Comparison of ENCODE assay signal across 8 cellular contexts in genomic region chr14:21102472-21103164, GRCh38. TPM values are rescaled to one million over a fixed set of nuclear protein-coding genes. Genes with fewer than 3 reads are reported as not detected.
DNase-seq lines count a peak whose midpoint lies in the region; ATAC-seq, FAIRE-seq and TF ChIP-seq lines count a peak whose summit lies in the region.

No MANE protein-coding gene starts in this region.

- BruUV-seq in K562 (replicated peaks; lab: Mats Ljungman, UMichigan) = no TSS peak

- ATAC-seq in CD4-positive, alpha-beta T cell (ENCODE audit: poor library complexity) = no peak
- ATAC-seq in K562 (peak; percentile 50), GM21737 (IDR thresholded peaks at IDR 0.05; ENCODE audit: unreplicated experiment) (no peak), HG02588 (IDR thresholded peaks at IDR 0.05; ENCODE audit: unreplicated experiment) (no peak)

- H3K4me1 Mint-ChIP-seq in CD4-positive, alpha-beta T cell (ENCODE audit: low read depth) = peaks cover 42% of the 10 kb centered on the region

- 0 out of 3 replicates have a peak, but pooled peaks cover 6% of the 10 kb centered on the region for H3K79me2 ChIP-seq in K562 (ENCODE audit: control insufficient read depth, insufficient read depth, low read length)

- no peaks in the 10 kb centered on the region for H3K36me3 Mint-ChIP-seq in CD4-positive, alpha-beta T cell (ENCODE audit: low read depth)

- H3K36me3 ChIP-seq in HUES6 (ENCODE audit: control insufficient read depth, insufficient read depth, low read length) = no peaks in the 10 kb centered on the region
- H3K36me3 ChIP-seq in K562 (ENCODE audit: control insufficient read depth, insufficient read depth, low read length) = no peaks in the 10 kb centered on the region
- no peaks in the 10 kb centered on the region for H3K36me3 ChIP-seq in mucosa of rectum (ENCODE audit: control insufficient read depth in 2 of 2, insufficient read depth in 2 of 2, low read length in 2 of 2)

- no peak for TF ChIP-seq EP300 in K562 (IDR thresholded peaks at IDR 0.05; ENCODE audit: low read length)

- 0% methylated on average over 3 of the region's 3 CpGs for WGBS in K562 (ENCODE audit: insufficient coverage, low coverage, missing lambda C conversion rate)

- peak overlapping the region; percentile 87 for H3K4me2 ChIP-seq in K562 (ENCODE audit: insufficient read depth, low read length)

- H3K4me3 ChIP-seq in HUES6 (ENCODE audit: low read depth, low read length) (peak overlapping the region; percentile 86), K562 (peak overlapping the region; percentile 42), mucosa of rectum (ENCODE audit: low read length in 2 of 2) (peak overlapping the region; percentile 82 to 85)

- H3K9ac ChIP-seq in HUES6 (ENCODE audit: low read length) (peak overlapping the region; percentile 99), K562 (ENCODE audit: insufficient read depth in 1 of 2, low read depth in 2 of 2, low read length in 2 of 2) (peak overlapping the region; percentile 86 to 92), mucosa of rectum (ENCODE audit: low read depth in 1 of 2, low read length in 2 of 2) (peak overlapping the region; percentile 9 to 90)

- intact Hi-C loops in CD4-positive, alpha-beta T cell (cut with DNase I, micrococcal nuclease) = loop anchor here (2.0 to 10.0 kb wide), 4 partner anchors 112 to 408 kb away; partner anchors contain the start of gene HNRNPC (in 1 of the 2)
- intact Hi-C loops in K562 (cut with micrococcal nuclease) = no loop called here

- peak overlapping the region; percentile 86 for H3K4me3 Mint-ChIP-seq in CD4-positive, alpha-beta T cell

- no peak for DNase-seq in CD4-positive, alpha-beta T cell
- DNase-seq in K562 (ENCODE audit: extremely low read depth in 1 of 4, low spot score in 3 of 4) (peak; percentile 31 to 79 (median 47)), SIG-M5 treated with dmso at 0.1 percent for 504 hours (lab: John Stamatoyannopoulos, UW; ENCODE audit: unreplicated experiment) (no peak), NCI-H187 treated with DMSO at 0.1 percent for 48 hours (lab: John Stamatoyannopoulos, UW) (no peak)

- H3K27ac Mint-ChIP-seq in CD4-positive, alpha-beta T cell = peak overlapping the region; percentile 85

- H3K27me3 ChIP-seq in CD4-positive, alpha-beta T cell (ENCODE audit: control insufficient read depth, insufficient read depth, low read length) = no peaks in the 10 kb centered on the region
- H3K27me3 ChIP-seq in HUES6 (ENCODE audit: control insufficient read depth, insufficient read depth, low read length) = no peaks in the 10 kb centered on the region
- H3K27me3 ChIP-seq in K562 (ENCODE audit: control insufficient read depth in 2 of 2, insufficient read depth in 2 of 2, low read length in 2 of 2) = no peaks in the 10 kb centered on the region
- no peaks in the 10 kb centered on the region for H3K27me3 ChIP-seq in mucosa of rectum (ENCODE audit: control insufficient read depth in 2 of 2, insufficient read depth in 2 of 2, low read length in 2 of 2)

- peak in 1 of 2 experiments; percentile 21; a peak in 1 of 4 replicates for TF ChIP-seq RAD21 in K562 (CRISPR knock-in tag; conservative IDR thresholded peaks at IDR 0.05 in 1 of 2, IDR thresholded peaks at IDR 0.05 in 1 of 2)

- POLR2A ChIA-PET in CD4-positive, alpha-beta T cell (lab: Charles Lee) = interaction anchor here (0.6 to 3.4 kb wide), 8 partner anchors 9 to 88 kb away, joined by 3 to 52 read pairs (median 18); partner anchors contain the start of gene ARHGEF40
- POLR2A ChIA-PET in K562 (lab: Yijun Ruan, JAX) = interaction anchor here (1.5 kb wide), 1 partner anchor 32 kb away, joined by 4 read pairs; the partner anchor contains the start of gene ARHGEF40

- in situ Hi-C loops in K562 (cut with MboI) = no loop called here

- no peak for TF ChIP-seq CTCF in CD4-positive, alpha-beta T cell (IDR thresholded peaks at IDR 0.05)
- peak in 1 of 3 experiments; percentile 29; a peak in 2 of 6 replicates for TF ChIP-seq CTCF in K562 (IDR thresholded peaks at IDR 0.05 in 2 of 3, conservative IDR thresholded peaks at IDR 0.05 in 1 of 3; ENCODE audit: insufficient read depth in 2 of 3, low read depth in 1 of 3, low read length in 3 of 3)

- no peaks in the 10 kb centered on the region for H3K27me3 Mint-ChIP-seq in CD4-positive, alpha-beta T cell

- no peaks in the 10 kb centered on the region for H3K9me3 Mint-ChIP-seq in CD4-positive, alpha-beta T cell

- no peak for TF ChIP-seq POLR2A in K562 (conservative IDR thresholded peaks at IDR 0.05)

- H3K9me3 ChIP-seq in CD4-positive, alpha-beta T cell (ENCODE audit: control insufficient read depth, low read length) = no peaks in the 10 kb centered on the region
- H3K9me3 ChIP-seq in HUES6 (ENCODE audit: control insufficient read depth, insufficient read depth, low read depth, low read length) (no peaks in the 10 kb centered on the region), K562 (replicated peaks; ENCODE audit: control insufficient read depth, insufficient read depth, low read depth, low read length) (no peaks in the 10 kb centered on the region), mucosa of rectum (ENCODE audit: control insufficient read depth in 2 of 2, low read length in 2 of 2) (no peaks in the 10 kb centered on the region)

- CTCF ChIA-PET in CD4-positive, alpha-beta T cell (lab: Charles Lee) = interaction anchor here (0.7 to 6.8 kb wide), 14 partner anchors 8 to 142 kb away, joined by 3 to 116 read pairs (median 10); partner anchors contain the start of genes ARHGEF40 and NDRG2
- CTCF ChIA-PET in K562 (lab: Yijun Ruan, JAX; ENCODE audit: low intra/inter-chr PET ratio) = no interaction called here

- no peaks in the 10 kb centered on the region for H3K9me1 ChIP-seq in K562 (ENCODE audit: control insufficient read depth, insufficient read depth, low read length)

- H3K4me1 ChIP-seq in HUES6 (ENCODE audit: control insufficient read depth, insufficient read depth, low read length) = peaks cover 46% of the 10 kb centered on the region
- H3K4me1 ChIP-seq in K562 (replicated peaks in 1 of 2; ENCODE audit: control insufficient read depth in 2 of 2, insufficient read depth in 2 of 2, low read length in 2 of 2) = peaks cover 44 to 60% of the 10 kb centered on the region in 2 experiments
- H3K4me1 ChIP-seq in mucosa of rectum (ENCODE audit: control insufficient read depth in 2 of 2, insufficient read depth in 2 of 2, low read length in 2 of 2) = peaks cover 53 to 68% of the 10 kb centered on the region in 2 donors

- peak; percentile 73 for FAIRE-seq in K562 (lab: Jason Lieb, UNC)

- H4K20me1 ChIP-seq in K562 (replicated peaks; ENCODE audit: control insufficient read depth, insufficient read depth, low read length) = no peaks in the 10 kb centered on the region

- H2AFZ ChIP-seq in K562 (ENCODE audit: low read depth, low read length) = peak overlapping the region; percentile 83

- no peak overlapping the region for H3K27ac ChIP-seq in CD4-positive, alpha-beta T cell (ENCODE audit: low read depth, low read length)
- H3K27ac ChIP-seq in HUES6 (ENCODE audit: low read depth, low read length) (no peak overlapping the region), K562 (ENCODE audit: extremely low read depth, low read depth, low read length) (peak overlapping the region; percentile 96), mucosa of rectum (ENCODE audit: low read depth in 2 of 2, low read length in 2 of 2) (peak overlapping the region; percentile 97 to 99)

RNA-seq across cellular contexts. Expression of gene TMEM253, which starts 1.8 kb away (rescaled TPM):
- not detected for total RNA-seq in CD4-positive, alpha-beta T cell
- total RNA-seq in K562 (2011; cell fraction: chromatin; rRNA removed; ENCODE audit: low replicate concordance) = 0.25 TPM in 1 of 2 replicates, not detected in the other
- total RNA-seq in K562 (2011; cell fraction: nucleolus; rRNA removed) = 0.33 TPM in 1 of 2 replicates, not detected in the other
- 0.29 TPM in 1 of 2 replicates, not detected in the other for total RNA-seq in K562 (2011; cell fraction: nucleoplasm; rRNA removed)
- total RNA-seq in K562 (2014; rRNA removed) (0.24 and 0.27 TPM in 2 replicates), K562 (2014; rRNA removed; fragmentation: Illumina TruSeq; extraction: Trizol) (0.11 and 0.13 TPM in 2 replicates), K562 (2015; rRNA removed; fragmentation: Illumina TruSeq; extraction: Trizol) (not detected in 2 replicates), K562 (2021) (0.18 and 0.20 TPM in 2 replicates)
- polyA plus RNA-seq in K562 (2011; rRNA removed) (0.07 TPM in 1 of 2 replicates, not detected in the other), K562 (2014; fragmentation: Illumina TruSeq; extraction: Trizol) (0.21 and 0.45 TPM in 2 replicates), K562 (2014; fragmentation: Nextera tagmentation; extraction: Ambion mirVana) (under 1 TPM; 0.25 to 0.61 TPM), K562 (2014; rRNA removed) (0.23 TPM in 1 of 2 replicates, not detected in the other)
- polyA plus RNA-seq in K562 (2011; cell fraction: cytosol; rRNA removed) = 0.13 TPM in 1 of 2 replicates, not detected in the other
- 0.13 and 0.46 TPM in 2 replicates for polyA plus RNA-seq in K562 (2011; cell fraction: nucleus; rRNA removed)
- 0.18 and 0.29 TPM in 2 replicates for polyA plus RNA-seq in K562 (2012)
- polyA minus RNA-seq in K562 (2011; rRNA and poly(A)+ RNA removed) = 0.15 TPM in 1 of 2 replicates, not detected in the other
- not detected in 2 replicates for polyA minus RNA-seq in K562 (2011; cell fraction: cytosol; rRNA and poly(A)+ RNA removed)
- 0.22 and 0.27 TPM in 2 replicates for polyA minus RNA-seq in K562 (2011; cell fraction: nucleus; rRNA and poly(A)+ RNA removed)

RNA-seq across cellular contexts. Expression of gene ZNF219, which starts 4.2 kb away (rescaled TPM):
- total RNA-seq in CD4-positive, alpha-beta T cell = 10 to 100 TPM; 15.2 to 15.5 TPM
- total RNA-seq in K562 (2011; cell fraction: chromatin; rRNA removed; ENCODE audit: low replicate concordance) = 10.9 and 15.3 TPM in 2 replicates
- 9.5 TPM in 2 replicates for total RNA-seq in K562 (2011; cell fraction: nucleolus; rRNA removed)
- 10.8 and 13.2 TPM in 2 replicates for total RNA-seq in K562 (2011; cell fraction: nucleoplasm; rRNA removed)
- total RNA-seq in K562 (2014; rRNA removed) = 3.7 and 6.4 TPM in 2 replicates
- total RNA-seq in K562 (2014; rRNA removed; fragmentation: Illumina TruSeq; extraction: Trizol) = 2.2 and 2.6 TPM in 2 replicates
- 4.1 and 4.3 TPM in 2 replicates for total RNA-seq in K562 (2015; rRNA removed; fragmentation: Illumina TruSeq; extraction: Trizol)
- 9.3 and 10.6 TPM in 2 replicates for total RNA-seq in K562 (2021)
- polyA plus RNA-seq in K562 (2011; rRNA removed) = 1.9 and 2.8 TPM in 2 replicates
- 2.7 and 15.0 TPM in 2 replicates for polyA plus RNA-seq in K562 (2011; cell fraction: cytosol; rRNA removed)
- 12.7 and 34.2 TPM in 2 replicates for polyA plus RNA-seq in K562 (2011; cell fraction: nucleus; rRNA removed)
- 5.6 and 6.2 TPM in 2 replicates for polyA plus RNA-seq in K562 (2012)
- 2.6 and 3.1 TPM in 2 replicates for polyA plus RNA-seq in K562 (2014; fragmentation: Illumina TruSeq; extraction: Trizol)
- under 1 TPM; 0.29 to 0.53 TPM for polyA plus RNA-seq in K562 (2014; fragmentation: Nextera tagmentation; extraction: Ambion mirVana)
- polyA plus RNA-seq in K562 (2014; rRNA removed) = 7.7 and 7.8 TPM in 2 replicates
- polyA minus RNA-seq in K562 (2011; rRNA and poly(A)+ RNA removed) = 2.0 and 3.0 TPM in 2 replicates
- 2.1 and 3.3 TPM in 2 replicates for polyA minus RNA-seq in K562 (2011; cell fraction: cytosol; rRNA and poly(A)+ RNA removed)
- 5.0 and 9.7 TPM in 2 replicates for polyA minus RNA-seq in K562 (2011; cell fraction: nucleus; rRNA and poly(A)+ RNA removed)

RNA-seq across cellular contexts. Expression of gene ARHGEF40, which starts 32.5 kb away (rescaled TPM):
- total RNA-seq in CD4-positive, alpha-beta T cell = 1 to 10 TPM; 1.2 to 1.3 TPM
- total RNA-seq in K562 (2011; cell fraction: chromatin; rRNA removed; ENCODE audit: low replicate concordance) = 6.3 and 19.5 TPM in 2 replicates
- total RNA-seq in K562 (2011; cell fraction: nucleolus; rRNA removed) = 8.9 and 9.8 TPM in 2 replicates
- 7.5 and 9.5 TPM in 2 replicates for total RNA-seq in K562 (2011; cell fraction: nucleoplasm; rRNA removed)
- total RNA-seq in K562 (2014; rRNA removed) = 3.9 and 4.0 TPM in 2 replicates
- total RNA-seq in K562 (2014; rRNA removed; fragmentation: Illumina TruSeq; extraction: Trizol) = 2.3 and 2.9 TPM in 2 replicates
- 3.3 and 3.7 TPM in 2 replicates for total RNA-seq in K562 (2015; rRNA removed; fragmentation: Illumina TruSeq; extraction: Trizol)
- total RNA-seq in K562 (2021) = 4.6 and 6.3 TPM in 2 replicates
- 3.8 and 4.0 TPM in 2 replicates for polyA plus RNA-seq in K562 (2011; rRNA removed)
- 5.6 and 9.9 TPM in 2 replicates for polyA plus RNA-seq in K562 (2011; cell fraction: cytosol; rRNA removed)
- polyA plus RNA-seq in K562 (2011; cell fraction: nucleus; rRNA removed) = 18.5 and 28.6 TPM in 2 replicates
- polyA plus RNA-seq in K562 (2012) = 3.6 and 7.8 TPM in 2 replicates
- 4.6 and 5.0 TPM in 2 replicates for polyA plus RNA-seq in K562 (2014; fragmentation: Illumina TruSeq; extraction: Trizol)
- under 1 TPM; 0.42 to 0.55 TPM for polyA plus RNA-seq in K562 (2014; fragmentation: Nextera tagmentation; extraction: Ambion mirVana)
- 4.6 and 4.7 TPM in 2 replicates for polyA plus RNA-seq in K562 (2014; rRNA removed)
- polyA minus RNA-seq in K562 (2011; rRNA and poly(A)+ RNA removed) = 2.2 and 3.0 TPM in 2 replicates
- 1.8 and 2.2 TPM in 2 replicates for polyA minus RNA-seq in K562 (2011; cell fraction: cytosol; rRNA and poly(A)+ RNA removed)
- 3.9 and 4.0 TPM in 2 replicates for polyA minus RNA-seq in K562 (2011; cell fraction: nucleus; rRNA and poly(A)+ RNA removed)

RNA-seq across cellular contexts. Expression of gene RNASE8, which starts 45.0 kb away (rescaled TPM):
- total RNA-seq in CD4-positive, alpha-beta T cell = not detected
- not detected in 2 replicates for total RNA-seq in K562 (2011; cell fraction: chromatin; rRNA removed; ENCODE audit: low replicate concordance)
- total RNA-seq in K562 (2011; cell fraction: nucleolus; rRNA removed) = not detected in 2 replicates
- total RNA-seq in K562 (2011; cell fraction: nucleoplasm; rRNA removed) = not detected in 2 replicates
- not detected in 2 replicates for total RNA-seq in K562 (2014; rRNA removed)
- not detected in 2 replicates for total RNA-seq in K562 (2014; rRNA removed; fragmentation: Illumina TruSeq; extraction: Trizol)
- not detected in 2 replicates for total RNA-seq in K562 (2015; rRNA removed; fragmentation: Illumina TruSeq; extraction: Trizol)
- not detected in 2 replicates for total RNA-seq in K562 (2021)
- not detected in 2 replicates for polyA plus RNA-seq in K562 (2011; rRNA removed)
- polyA plus RNA-seq in K562 (2011; cell fraction: cytosol; rRNA removed) = not detected in 2 replicates
- polyA plus RNA-seq in K562 (2011; cell fraction: nucleus; rRNA removed) = not detected in 2 replicates
- not detected in 2 replicates for polyA plus RNA-seq in K562 (2012)
- not detected in 2 replicates for polyA plus RNA-seq in K562 (2014; fragmentation: Illumina TruSeq; extraction: Trizol)
- not detected for polyA plus RNA-seq in K562 (2014; fragmentation: Nextera tagmentation; extraction: Ambion mirVana)
- not detected in 2 replicates for polyA plus RNA-seq in K562 (2014; rRNA removed)
- not detected in 2 replicates for polyA minus RNA-seq in K562 (2011; rRNA and poly(A)+ RNA removed)
- not detected in 2 replicates for polyA minus RNA-seq in K562 (2011; cell fraction: cytosol; rRNA and poly(A)+ RNA removed)
- not detected in 2 replicates for polyA minus RNA-seq in K562 (2011; cell fraction: nucleus; rRNA and poly(A)+ RNA removed)

RNA-seq across cellular contexts. Expression of gene OR5AU1, which starts 53.2 kb away (rescaled TPM):
- total RNA-seq in CD4-positive, alpha-beta T cell = not detected
- not detected in 2 replicates for total RNA-seq in K562 (2011; cell fraction: chromatin; rRNA removed; ENCODE audit: low replicate concordance)
- total RNA-seq in K562 (2011; cell fraction: nucleolus; rRNA removed) = not detected in 2 replicates
- not detected in 2 replicates for total RNA-seq in K562 (2011; cell fraction: nucleoplasm; rRNA removed)
- total RNA-seq in K562 (2014; rRNA removed) (not detected in 2 replicates), K562 (2014; rRNA removed; fragmentation: Illumina TruSeq; extraction: Trizol) (not detected in 2 replicates), K562 (2015; rRNA removed; fragmentation: Illumina TruSeq; extraction: Trizol) (not detected in 2 replicates), K562 (2021) (not detected in 2 replicates)
- polyA plus RNA-seq in K562 (2011; rRNA removed) (not detected in 2 replicates), K562 (2014; fragmentation: Illumina TruSeq; extraction: Trizol) (not detected in 2 replicates), K562 (2014; fragmentation: Nextera tagmentation; extraction: Ambion mirVana) (not detected), K562 (2014; rRNA removed) (not detected in 2 replicates)
- not detected in 2 replicates for polyA plus RNA-seq in K562 (2011; cell fraction: cytosol; rRNA removed)
- polyA plus RNA-seq in K562 (2011; cell fraction: nucleus; rRNA removed) = not detected in 2 replicates
- polyA plus RNA-seq in K562 (2012) = not detected in 2 replicates
- 0.06 TPM in 1 of 2 replicates, not detected in the other for polyA minus RNA-seq in K562 (2011; rRNA and poly(A)+ RNA removed)
- polyA minus RNA-seq in K562 (2011; cell fraction: cytosol; rRNA and poly(A)+ RNA removed) = not detected in 2 replicates
- polyA minus RNA-seq in K562 (2011; cell fraction: nucleus; rRNA and poly(A)+ RNA removed) = not detected in 2 replicates

Comparison
In these comparisons a context has a peak if more than half of its experiments do, and no peak if none do; other contexts are left out.
1. DNase-seq: peak in K562 (4 of 4); none in CD4-positive, alpha-beta T cell (0 of 10), SIG-M5 treated with dmso at 0.1 percent for 504 hours (single experiment) and NCI-H187 treated with DMSO at 0.1 percent for 48 hours (single experiment).
2. H3K27ac ChIP-seq: peak in K562 (single experiment) and mucosa of rectum (2 of 2); none in CD4-positive, alpha-beta T cell (single experiment) and HUES6 (single experiment).
3. Peak in every context shown above with its lines, with median percentiles within 50 percentile points of each other: H3K4me3 ChIP-seq and H3K9ac ChIP-seq.